Comparison of ENCODE assay signal across 9 cellular contexts in the genomic region with DNA sequence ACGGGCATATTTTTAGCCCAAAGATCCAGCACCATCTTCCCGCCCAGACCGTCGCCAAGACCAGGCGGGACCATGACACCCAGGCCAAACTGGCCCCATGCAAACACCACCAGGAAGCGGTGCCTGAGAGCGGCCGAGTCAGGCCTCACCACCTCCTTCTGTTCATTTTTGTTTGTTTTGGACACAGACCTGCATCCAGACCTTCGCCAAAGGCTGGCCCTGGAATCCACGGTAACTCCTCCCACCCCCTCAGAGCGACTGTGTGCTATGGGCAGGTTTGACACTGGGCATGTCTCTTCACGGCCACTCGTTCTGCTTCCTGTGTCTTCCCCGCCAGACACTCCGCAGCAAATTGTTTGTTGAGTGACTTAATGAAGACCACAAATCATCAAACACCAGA. TPM values are rescaled to one million over a fixed set of nuclear protein-coding genes. Genes with fewer than 3 reads are reported as not detected.
A peak's percentile ranks its signal among the peaks of the same experiment; 100 is the strongest.
DNase-seq lines count a peak whose midpoint lies in the region; ATAC-seq and TF ChIP-seq lines count a peak whose summit lies in the region.
"Had no signal": no experiment of that assay in that cellular context is flagged by ENCODE, and none has a peak within 500 bp of the region (broad histone marks: within the 10 kb centered on the region; RNA-seq: fewer than 3 reads in every experiment).

No MANE protein-coding gene starts in this region.

- H3K4me3 ChIP-seq in HEK293 (ENCODE audit: low read depth, low read length) (no peak overlapping the region), ascending aorta (no peak overlapping the region), right cardiac atrium (ENCODE audit: low read length) (no peak overlapping the region), skeletal muscle tissue (ENCODE audit: low read length in 3 of 3) (peak overlapping the region in 1 of 3 donors; percentile 13)

- peaks cover 18% of the 10 kb centered on the region for H3K4me1 ChIP-seq in HEK293 (ENCODE audit: control insufficient read depth, insufficient read depth, low read length)
- peaks cover 38 to 67% of the 10 kb centered on the region in 2 donors for H3K4me1 ChIP-seq in ascending aorta
- H3K4me1 ChIP-seq in right cardiac atrium (ENCODE audit: control insufficient read depth, insufficient read depth, low read length) = peaks cover 21% of the 10 kb centered on the region
- peaks cover 60 to 86% (median 85%) of the 10 kb centered on the region in 3 donors for H3K4me1 ChIP-seq in skeletal muscle tissue (ENCODE audit: control insufficient read depth in 3 of 3, insufficient read depth in 3 of 3, low read length in 3 of 3)

- ATAC-seq in right cardiac atrium = peak; percentile 9 to 39
- ATAC-seq in HG03175 (IDR thresholded peaks at IDR 0.05; ENCODE audit: unreplicated experiment) = no peak
- ATAC-seq: activated T-cell treated with anti-CD3 and anti-CD28 coated beads, Interleukin-2, amount 50 U/mL, for 72 hours had no signal

- H3K36me3 ChIP-seq in HEK293 (ENCODE audit: control insufficient read depth in 2 of 2, insufficient read depth in 1 of 2, low read length in 2 of 2) = peaks cover 0 to 6% of the 10 kb centered on the region in 2 experiments; a peak in 2 of 3 replicates
- no peaks in the 10 kb centered on the region for H3K36me3 ChIP-seq in ascending aorta
- peaks cover 0 to 3% (median 0%) of the 10 kb centered on the region in 3 donors for H3K36me3 ChIP-seq in skeletal muscle tissue (ENCODE audit: control insufficient read depth in 3 of 3, insufficient read depth in 3 of 3, low read length in 3 of 3)

- CTCF ChIA-PET in HEK293 (lab: Yijun Ruan, JAX) = interaction anchor here (0.6 kb wide), 1 partner anchor 247 kb away, joined by 3 read pairs; no protein-coding TSS in a partner anchor

- no peak overlapping the region for H3K27ac ChIP-seq in HEK293 (ENCODE audit: extremely low read depth, low read depth, low read length)
- peak overlapping the region; percentile 91 to 97 for H3K27ac ChIP-seq in ascending aorta
- H3K27ac ChIP-seq in right cardiac atrium (ENCODE audit: low read length) = peak overlapping the region; percentile 100
- H3K27ac ChIP-seq in skeletal muscle tissue (ENCODE audit: low read depth, low read length) = peak overlapping the region; percentile 97

- DNase-seq in ascending aorta (ENCODE audit: low spot score in 2 of 2) (peak in 1 of 2 donors; percentile 91), right cardiac atrium (peak; percentile 67 to 87 (median 81)), posterior vena cava (ENCODE audit: low spot score) (no peak), activated T-cell treated with anti-CD3 and anti-CD28 coated beads for 4 hours (no peak), SW480 (ENCODE audit: low spot score) (no peak)
- DNase-seq: activated T-cell treated with anti-CD3 and anti-CD28 coated beads, Interleukin-2, amount 50 U/mL, for 72 hours had no signal

- H3K9me3 ChIP-seq in HEK293 (ENCODE audit: control insufficient read depth, insufficient read depth, low read depth, low read length) = no peaks in the 10 kb centered on the region
- H3K9me3 ChIP-seq in ascending aorta = no peaks in the 10 kb centered on the region
- no peaks in the 10 kb centered on the region for H3K9me3 ChIP-seq in right cardiac atrium (ENCODE audit: control insufficient read depth, low read length)
- no peaks in the 10 kb centered on the region for H3K9me3 ChIP-seq in skeletal muscle tissue (ENCODE audit: control insufficient read depth in 3 of 3, low read length in 3 of 3)

- TF ChIP-seq CTCF in HEK293 (tag by site-specific recombination; IDR thresholded peaks at IDR 0.05) (no peak), ascending aorta (IDR thresholded peaks at IDR 0.05) (no peak)

- peak overlapping the region in 1 of 3 donors; percentile 25 for H3K9ac ChIP-seq in skeletal muscle tissue (ENCODE audit: low read depth in 1 of 3, low read length in 3 of 3)

- H3K27me3 ChIP-seq in ascending aorta (no peaks in the 10 kb centered on the region), right cardiac atrium (ENCODE audit: control insufficient read depth, insufficient read depth) (no peaks in the 10 kb centered on the region), skeletal muscle tissue (ENCODE audit: control insufficient read depth in 3 of 3, insufficient read depth in 3 of 3, low read length in 3 of 3) (no peaks in the 10 kb centered on the region)

- POLR2A ChIA-PET in HEK293 (lab: Yijun Ruan, JAX) = no interaction called here

- 25% methylated on average over 15 of the region's 15 CpGs for WGBS in right cardiac atrium

- intact Hi-C loops in ascending aorta (cut with DNase I) = loop anchor here (2.0 to 5.0 kb wide), 3 partner anchors 29 to 157 kb away; no protein-coding TSS in a partner anchor
- intact Hi-C loops in right cardiac atrium (cut with DNase I) = no loop called here
- intact Hi-C loops in posterior vena cava (cut with DNase I) = no loop called here

TF ChIP-seq in HEK293, 187 proteins besides CTCF, POLR2A, EP300 and RAD21:
- TF ChIP-seq GLIS1 (tag by site-specific recombination; IDR thresholded peaks at IDR 0.05) = peak; percentile 76
- TF ChIP-seq, protein P1, sequence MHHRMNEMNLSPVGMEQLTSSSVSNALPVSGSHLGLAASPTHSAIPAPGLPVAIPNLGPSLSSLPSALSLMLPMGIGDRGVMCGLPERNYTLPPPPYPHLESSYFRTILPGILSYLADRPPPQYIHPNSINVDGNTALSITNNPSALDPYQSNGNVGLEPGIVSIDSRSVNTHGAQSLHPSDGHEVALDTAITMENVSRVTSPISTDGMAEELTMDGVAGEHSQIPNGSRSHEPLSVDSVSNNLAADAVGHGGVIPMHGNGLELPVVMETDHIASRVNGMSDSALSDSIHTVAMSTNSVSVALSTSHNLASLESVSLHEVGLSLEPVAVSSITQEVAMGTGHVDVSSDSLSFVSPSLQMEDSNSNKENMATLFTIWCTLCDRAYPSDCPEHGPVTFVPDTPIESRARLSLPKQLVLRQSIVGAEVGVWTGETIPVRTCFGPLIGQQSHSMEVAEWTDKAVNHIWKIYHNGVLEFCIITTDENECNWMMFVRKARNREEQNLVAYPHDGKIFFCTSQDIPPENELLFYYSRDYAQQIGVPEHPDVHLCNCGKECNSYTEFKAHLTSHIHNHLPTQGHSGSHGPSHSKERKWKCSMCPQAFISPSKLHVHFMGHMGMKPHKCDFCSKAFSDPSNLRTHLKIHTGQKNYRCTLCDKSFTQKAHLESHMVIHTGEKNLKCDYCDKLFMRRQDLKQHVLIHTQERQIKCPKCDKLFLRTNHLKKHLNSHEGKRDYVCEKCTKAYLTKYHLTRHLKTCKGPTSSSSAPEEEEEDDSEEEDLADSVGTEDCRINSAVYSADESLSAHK (tag by site-specific recombination; IDR thresholded peaks at IDR 0.05) = 0 out of 2 replicates have a peak, but pooled peaks have one; percentile 21
- TF ChIP-seq SP2 (tag by site-specific recombination; IDR thresholded peaks at IDR 0.05) = 0 out of 2 replicates have a peak, but pooled peaks have one; percentile 15
- TF ChIP-seq OSR2 (tag by site-specific recombination; IDR thresholded peaks at IDR 0.05) = peak; percentile 30; the same call in 1 of the 2 replicates
- TF ChIP-seq ZNF660 (tag by site-specific recombination; IDR thresholded peaks at IDR 0.05) = no peak
- TF ChIP-seq ZNF394 (tag by site-specific recombination; IDR thresholded peaks at IDR 0.05; ENCODE audit: borderline replicate concordance) = no peak
- peak; percentile 70 for TF ChIP-seq ZNF600 (tag by site-specific recombination; IDR thresholded peaks at IDR 0.05)
- peak; percentile 24; the same call in 1 of the 2 replicates for TF ChIP-seq ZBTB17 (tag by site-specific recombination; IDR thresholded peaks at IDR 0.05)
TF ChIP-seq in HEK293: peak in this region for 6.

RNA-seq across cellular contexts. Expression of a gene that starts 47.2 kb away (rescaled TPM):
- total RNA-seq in ascending aorta (134 TPM), right cardiac atrium (100 to 1,000 TPM; 137 to 166 (median 146) TPM), skeletal muscle tissue (32.9 TPM), posterior vena cava (100 to 1,000 TPM; 210 to 279 TPM)
- polyA plus RNA-seq in right cardiac atrium = 66.4 TPM

Comparison
In these comparisons a context has a peak if more than half of its experiments do, and no peak if none do; other contexts are left out.
1. DNase-seq: peak in right cardiac atrium (3 of 3); none in posterior vena cava (single experiment), activated T-cell treated with anti-CD3 and anti-CD28 coated beads for 4 hours (single experiment) and SW480 (single experiment).